ENCODE assay signal across 19 cellular contexts in genomic region chr2:74045454-74045853, GRCh38.
DNase-seq lines count a peak whose midpoint lies in the region; ATAC-seq, FAIRE-seq and TF ChIP-seq lines count a peak whose summit lies in the region.
"Had no signal": no experiment of that assay in that cellular context is flagged by ENCODE, and none has a peak within 500 bp of the region (broad histone marks: within the 10 kb centered on the region; RNA-seq: fewer than 3 reads in every experiment).

No MANE protein-coding gene starts in this region.

- TF ChIP-seq EP300 in HepG2 (IDR thresholded peaks at IDR 0.05; ENCODE audit: low read depth in 2 of 2, low read length in 2 of 2) = no peak
- TF ChIP-seq EP300 in HepG2 (CRISPR knock-in tag; IDR thresholded peaks at IDR 0.05; ENCODE audit: borderline replicate concordance) = no peak

- H3K4me1 ChIP-seq in right atrium auricular region (no peaks in the 10 kb centered on the region), adipocyte (ENCODE audit: control insufficient read depth, insufficient read depth, low read length) (no peaks in the 10 kb centered on the region), hepatocyte (ENCODE audit: insufficient read depth) (peaks cover 4% of the 10 kb centered on the region), HepG2 (ENCODE audit: insufficient read depth, low read length) (peaks cover 30% of the 10 kb centered on the region), prostate gland (replicated peaks) (no peaks in the 10 kb centered on the region)
- H3K4me1 ChIP-seq: neural progenitor cell, sigmoid colon, transverse colon had no signal

- POLR2A ChIA-PET in HepG2 (lab: Yijun Ruan, JAX) = no interaction called here

- no peaks in the 10 kb centered on the region for H3K9me2 ChIP-seq in hepatocyte (replicated peaks; ENCODE audit: insufficient read depth)

- H3K79me2 ChIP-seq in hepatocyte = peaks cover 77% of the 10 kb centered on the region
- no peaks in the 10 kb centered on the region for H3K79me2 ChIP-seq in HepG2 (ENCODE audit: insufficient read depth, low read length)

- TF ChIP-seq POLR2A in HepG2 (IDR thresholded peaks at IDR 0.05; ENCODE audit: insufficient read depth in 1 of 2, low read depth in 2 of 2, low read length in 2 of 2) (no peak), prostate gland (IDR thresholded peaks at IDR 0.05) (no peak)

- no TSS peak for BruUV-seq in HepG2 (replicated peaks; lab: Mats Ljungman, UMichigan)

- no peak overlapping the region for H3K9ac ChIP-seq in adipocyte (ENCODE audit: low read length)
- H3K9ac ChIP-seq in HepG2 (ENCODE audit: insufficient read depth, low read depth, low read length) = no peak overlapping the region
- H3K9ac ChIP-seq: neural progenitor cell had no signal

- no peak for TF ChIP-seq RAD21 in HepG2 (CRISPR knock-in tag; IDR thresholded peaks at IDR 0.05)

- H3K27me3 ChIP-seq in right atrium auricular region (no peaks in the 10 kb centered on the region), adipocyte (replicated peaks; ENCODE audit: control insufficient read depth, insufficient read depth, low read length) (no peaks in the 10 kb centered on the region), hepatocyte (no peaks in the 10 kb centered on the region), HepG2 (ENCODE audit: control insufficient read depth in 1 of 2, insufficient read depth in 2 of 2, low read length in 2 of 2) (no peaks in the 10 kb centered on the region), prostate gland (replicated peaks; ENCODE audit: insufficient read depth) (no peaks in the 10 kb centered on the region)
- H3K27me3 ChIP-seq: gastrocnemius medialis, neural progenitor cell, sigmoid colon, transverse colon had no signal

- CTCF ChIA-PET in HepG2 (lab: Yijun Ruan, JAX; ENCODE audit: low intra/inter-chr PET ratio, low total read pairs) = no interaction called here

- intact Hi-C loops in left cardiac atrium (cut with DNase I) (no loop called here), HepG2 (cut with micrococcal nuclease; ENCODE audit: unreplicated experiment) (no loop called here), prostate gland (cut with DNase I) (no loop called here)

- DNase-seq in left cardiac atrium (no peak), right atrium auricular region (ENCODE audit: low spot score) (no peak), adipocyte (ENCODE audit: low read depth) (peak; percentile 31), fibroblast of mammary gland (ENCODE audit: low read depth) (peak; percentile 28), hepatocyte (ENCODE audit: low spot score) (no peak), HepG2 (ENCODE audit: low spot score) (no peak), prostate gland (ENCODE audit: low spot score) (no peak)
- DNase-seq: activated CD4-positive, CD25-positive, alpha-beta regulatory T cell treated with anti-CD3 and anti-CD28 coated beads, Interleukin-2, amount 50 U/mL, for 72 hours; activated T-cell treated with anti-CD3 and anti-CD28 coated beads, Interleukin-2, amount 50 U/mL, for 1 hour; aorta; gastrocnemius medialis; H7; mesenchymal stem cell; NCI-H1092; SHP77; sigmoid colon; transverse colon had no signal

- 81% methylated on average over 5 of the region's 5 CpGs for WGBS in hepatocyte (ENCODE audit: low lambda C conversion rate, missing lambda C conversion rate)
- 95% methylated on average over 5 of the region's 5 CpGs for WGBS in HepG2 (ENCODE audit: low lambda C conversion rate)
- WGBS in prostate gland = 41% methylated on average over 5 of the region's 5 CpGs

- H2AFZ ChIP-seq in hepatocyte (no peak overlapping the region), HepG2 (ENCODE audit: low read length) (no peak overlapping the region)
- H2AFZ ChIP-seq: neural progenitor cell had no signal

- in situ Hi-C loops in HepG2 (cut with HindIII; ENCODE audit: extremely low pct_ligation_motif_present, low pct_unique_long_range_greater_than_20kb) = no loop called here

- H3K4me2 ChIP-seq in hepatocyte (no peak overlapping the region), HepG2 (ENCODE audit: low read depth, low read length) (no peak overlapping the region)
- H3K4me2 ChIP-seq: neural progenitor cell had no signal

- H3K36me3 ChIP-seq in right atrium auricular region (no peaks in the 10 kb centered on the region), adipocyte (ENCODE audit: control insufficient read depth, insufficient read depth, low read length, severe bottlenecking) (peaks cover 3% of the 10 kb centered on the region), hepatocyte (replicated peaks; ENCODE audit: insufficient read depth, low read depth) (no peaks in the 10 kb centered on the region), HepG2 (replicated peaks in 1 of 2; ENCODE audit: control insufficient read depth in 1 of 2, insufficient read depth in 2 of 2, low read length in 2 of 2) (peaks cover 17 to 39% of the 10 kb centered on the region in 2 experiments), prostate gland (no peaks in the 10 kb centered on the region)
- H3K36me3 ChIP-seq: neural progenitor cell, transverse colon had no signal

- ATAC-seq in left cardiac atrium = peak; percentile 43 to 46
- no peak for ATAC-seq in HepG2
- no peak for ATAC-seq in GM21723 (IDR thresholded peaks at IDR 0.05; ENCODE audit: unreplicated experiment)
- ATAC-seq: gastrocnemius medialis had no signal

- H3K4me3 ChIP-seq in right atrium auricular region = no peak overlapping the region
- no peak overlapping the region for H3K4me3 ChIP-seq in adipocyte (ENCODE audit: low read length)
- no peak overlapping the region for H3K4me3 ChIP-seq in fibroblast of mammary gland (ENCODE audit: control insufficient read depth, low read depth, low read length)
- no peak overlapping the region for H3K4me3 ChIP-seq in hepatocyte
- H3K4me3 ChIP-seq in HepG2 (replicated peaks in 1 of 3; ENCODE audit: insufficient read depth in 1 of 3, low read depth in 2 of 3, low read length in 3 of 3) = no peak overlapping the region
- no peak overlapping the region for H3K4me3 ChIP-seq in prostate gland
- H3K4me3 ChIP-seq: gastrocnemius medialis, neural progenitor cell, sigmoid colon, transverse colon had no signal

- no peaks in the 10 kb centered on the region for H3K9me3 ChIP-seq in right atrium auricular region
- H3K9me3 ChIP-seq in adipocyte (ENCODE audit: control insufficient read depth, low read length) = no peaks in the 10 kb centered on the region
- H3K9me3 ChIP-seq in hepatocyte (ENCODE audit: low read depth) = no peaks in the 10 kb centered on the region
- no peaks in the 10 kb centered on the region for H3K9me3 ChIP-seq in HepG2 (ENCODE audit: low read length)
- no peaks in the 10 kb centered on the region for H3K9me3 ChIP-seq in prostate gland
- H3K9me3 ChIP-seq: gastrocnemius medialis, sigmoid colon, transverse colon had no signal

- H3K27ac ChIP-seq in right atrium auricular region = no peak overlapping the region
- no peak overlapping the region for H3K27ac ChIP-seq in hepatocyte
- no peak overlapping the region for H3K27ac ChIP-seq in HepG2 (ENCODE audit: extremely low read length, insufficient read depth, low read length)
- no peak overlapping the region for H3K27ac ChIP-seq in prostate gland
- H3K27ac ChIP-seq: gastrocnemius medialis, neural progenitor cell, sigmoid colon, transverse colon had no signal

- TF ChIP-seq CTCF in right atrium auricular region (IDR thresholded peaks at IDR 0.05) (no peak), fibroblast of mammary gland (conservative IDR thresholded peaks at IDR 0.05; ENCODE audit: control insufficient read depth, insufficient read depth, low read depth, low read length) (no peak), hepatocyte (IDR thresholded peaks at IDR 0.05; ENCODE audit: poor library complexity) (no peak), HepG2 (CRISPR knock-in tag; IDR thresholded peaks at IDR 0.05) (no peak), prostate gland (IDR thresholded peaks at IDR 0.05) (no peak)

- FAIRE-seq in HepG2 (lab: Jason Lieb, UNC) = no peak

- H4K20me1 ChIP-seq in hepatocyte (ENCODE audit: insufficient read depth, poor library complexity, severe bottlenecking) = peaks cover 26% of the 10 kb centered on the region
- H4K20me1 ChIP-seq in HepG2 (ENCODE audit: insufficient read depth, low read length) = no peaks in the 10 kb centered on the region

TF ChIP-seq in HepG2, 621 proteins besides CTCF, POLR2A, EP300 and RAD21 (continues in another document):
- TF ChIP-seq LRRFIP1 (CRISPR knock-in tag; conservative IDR thresholded peaks at IDR 0.05) (no peak), BCL6 (CRISPR knock-in tag; IDR thresholded peaks at IDR 0.05) (no peak), GATAD2A (CRISPR knock-in tag; IDR thresholded peaks at IDR 0.05) (no peak), ZNF724P (CRISPR knock-in tag; IDR thresholded peaks at IDR 0.05; ENCODE audit: borderline replicate concordance) (no peak), ZNF17 (CRISPR knock-in tag; IDR thresholded peaks at IDR 0.05) (no peak), ATF1 (CRISPR knock-in tag; IDR thresholded peaks at IDR 0.05) (no peak)

Comparison
In these comparisons a context has a peak if more than half of its experiments do, and no peak if none do; other contexts are left out.
1. ATAC-seq: peak in left cardiac atrium (2 of 2); none in HepG2 (single experiment) and GM21723 (single experiment).
2. DNase-seq: peak in adipocyte (single experiment) and fibroblast of mammary gland (single experiment); none in left cardiac atrium (single experiment), right atrium auricular region (single experiment), hepatocyte (single experiment), HepG2 (single experiment) and prostate gland (single experiment).